Comparison of ENCODE assay signal across 9 cellular contexts in the genomic region with DNA sequence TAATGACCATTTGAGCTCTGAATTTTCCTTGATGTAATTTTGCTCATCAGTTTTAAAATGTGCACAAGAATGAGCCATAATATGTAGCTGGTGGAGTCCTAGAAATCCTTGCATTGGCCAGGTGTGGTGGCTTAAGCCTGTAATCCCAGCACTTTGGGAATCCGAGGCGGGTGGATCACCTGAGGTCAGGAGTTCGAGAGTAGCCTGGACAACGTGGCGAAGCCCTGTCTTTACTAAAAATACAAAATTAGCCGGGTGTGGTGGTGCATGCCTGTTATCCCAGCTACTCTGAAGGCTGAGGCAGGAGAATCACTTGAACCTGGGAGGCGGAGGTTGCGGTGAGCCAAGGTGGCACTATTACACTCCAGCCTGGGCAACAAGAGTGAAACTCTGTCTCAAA. TPM values are rescaled to one million over a fixed set of nuclear protein-coding genes. Genes with fewer than 3 reads are reported as not detected.
"Had no signal": no experiment of that assay in that cellular context is flagged by ENCODE, and none has a peak within 500 bp of the region (broad histone marks: within the 10 kb centered on the region; RNA-seq: fewer than 3 reads in every experiment).

No MANE protein-coding gene starts in this region.

RNA-seq across cellular contexts. Expression of gene C16orf54, which starts 11.3 kb away (rescaled TPM):
- total RNA-seq: astrocyte, bronchial epithelial cell, dermis blood vessel endothelial cell, foreskin keratinocyte had no signal
- polyA plus RNA-seq: foreskin keratinocyte had no signal

RNA-seq across cellular contexts. Expression of gene ZG16, which starts 21.0 kb away (rescaled TPM):
- total RNA-seq: activated CD4-positive, alpha-beta memory T cell treated with anti-CD3 and anti-CD28 coated beads, Interleukin-2, amount 10 ng/mL, durations not matched to agents 7 days and 5 days; activated CD4-positive, alpha-beta T cell treated with anti-CD3 and anti-CD28 coated beads, Interleukin-2, amount 10 ng/mL, durations not matched to agents 7 days and 5 days; activated T-cell treated with anti-CD3 and anti-CD28 coated beads, Interleukin-2, amount 50 U/mL, for 72 hours; astrocyte; bronchial epithelial cell; cardiac septum; dermis blood vessel endothelial cell; foreskin keratinocyte; WTC11 had no signal

RNA-seq across cellular contexts. Expression of gene PRRT2, which starts 54.9 kb away (rescaled TPM):
- total RNA-seq: bronchial epithelial cell had no signal
